Comparison of ENCODE assay signal across 16 cellular contexts in the genomic region with DNA sequence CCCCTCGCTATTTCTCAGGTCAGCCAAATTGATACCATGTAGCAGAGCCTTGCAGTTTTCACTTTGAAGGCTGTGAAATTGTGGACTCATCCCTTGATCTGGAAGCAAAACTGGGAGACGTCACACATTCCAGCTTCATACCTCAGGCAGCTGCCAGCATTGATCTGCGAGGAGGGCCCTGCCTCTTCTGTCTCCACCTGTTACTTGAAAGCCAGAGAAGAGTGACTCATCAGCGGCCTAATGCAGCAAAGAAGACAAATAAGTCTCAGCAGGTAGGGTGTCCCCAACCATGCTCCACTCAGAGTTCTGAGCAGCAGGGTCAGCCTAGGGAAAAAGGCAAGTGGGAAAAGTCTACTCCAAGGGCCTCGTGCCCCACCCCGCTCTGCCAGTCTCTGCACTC.
DNase-seq lines count a peak whose midpoint lies in the region; ATAC-seq, FAIRE-seq and TF ChIP-seq lines count a peak whose summit lies in the region.
"Had no signal": no experiment of that assay in that cellular context is flagged by ENCODE, and none has a peak within 500 bp of the region (broad histone marks: within the 10 kb centered on the region; RNA-seq: fewer than 3 reads in every experiment).

No MANE protein-coding gene starts in this region.

- intact Hi-C loops in left cardiac atrium (cut with DNase I): no loop called here
- intact Hi-C loops in left ventricle myocardium inferior (cut with micrococcal nuclease): no loop called here
- intact Hi-C loops in mammary epithelial cell (cut with micrococcal nuclease): no loop called here
- intact Hi-C loops in left colon (cut with DNase I, micrococcal nuclease): no loop called here

- no peak overlapping the region for H2AFZ ChIP-seq in mammary epithelial cell (ENCODE audit: low read depth, low read length)

- no peak overlapping the region for H3K4me3 ChIP-seq in left ventricle myocardium inferior
- H3K4me3 ChIP-seq in mammary epithelial cell (replicated peaks in 1 of 3; ENCODE audit: insufficient read depth in 1 of 3, low read depth in 2 of 3, low read length in 3 of 3): no peak overlapping the region
- H3K4me3 ChIP-seq: cardiac muscle cell, thoracic aorta had no signal

- BruUV-seq in mammary epithelial cell (replicated peaks; lab: Mats Ljungman, UMichigan): no TSS peak

- no peak overlapping the region for H3K4me2 ChIP-seq in mammary epithelial cell (ENCODE audit: insufficient read depth, low read depth, low read length)

- CTCF ChIA-PET in mammary epithelial cell (lab: Charles Lee; ENCODE audit: low non-redundant PET): no interaction called here

- in situ Hi-C loops in mammary epithelial cell (cut with MboI; ENCODE audit: low sequenced_read_pairs in 2 of 2): no loop called here

- H4K20me1 ChIP-seq in mammary epithelial cell (ENCODE audit: insufficient read depth, low read length): no peaks in the 10 kb centered on the region

- H3K27ac ChIP-seq in left ventricle myocardium inferior (replicated peaks) (no peak overlapping the region), mammary epithelial cell (ENCODE audit: insufficient read depth, low read depth, low read length) (no peak overlapping the region)
- H3K27ac ChIP-seq: cardiac muscle cell, thoracic aorta had no signal

- H3K9me3 ChIP-seq in left ventricle myocardium inferior (replicated peaks) (no peaks in the 10 kb centered on the region), mammary epithelial cell (replicated peaks; ENCODE audit: insufficient read depth, low read length) (no peaks in the 10 kb centered on the region)
- H3K9me3 ChIP-seq: thoracic aorta had no signal

- H3K27me3 ChIP-seq in left ventricle myocardium inferior (ENCODE audit: low read depth) (no peaks in the 10 kb centered on the region), mammary epithelial cell (ENCODE audit: insufficient read depth, low read length) (no peaks in the 10 kb centered on the region)
- H3K27me3 ChIP-seq: cardiac muscle cell had no signal

- H3K79me2 ChIP-seq in mammary epithelial cell (ENCODE audit: insufficient read depth, low read length): no peaks in the 10 kb centered on the region

- FAIRE-seq in urothelium cell line (lab: Jason Lieb, UNC): no peak
- no peak for FAIRE-seq in D721Med (lab: Jason Lieb, UNC)
- FAIRE-seq: endometrium had no signal

- ATAC-seq in left cardiac atrium (peak; percentile 29 to 81), left colon (peak; percentile 53), HG03039 (IDR thresholded peaks at IDR 0.05; ENCODE audit: unreplicated experiment) (no peak)

- H3K9ac ChIP-seq in mammary epithelial cell (ENCODE audit: insufficient read depth, low read length): no peak overlapping the region

- dilution Hi-C loops in mammary epithelial cell (cut with HindIII; ENCODE audit: low sequenced_read_pairs): no loop called here

- DNase-seq in left cardiac atrium (no peak), left ventricle myocardium inferior (no peak), mammary epithelial cell (peak; percentile 75), left colon (peak in 1 of 2 donors; percentile 44), urothelium cell line (ENCODE audit: low spot score) (peak; percentile 87), D721Med (ENCODE audit: insufficient read length, low spot score) (no peak), hepatic stellate cell (ENCODE audit: low spot score) (no peak)
- DNase-seq: activated naive CD4-positive, alpha-beta T cell treated with anti-CD3 and anti-CD28 coated beads for 36 hours; glutamatergic neuron; NCI-H1092 treated with DMSO at 0.1 percent for 48 hours; nucleus accumbens; SIG-M5 had no signal

- H3K36me3 ChIP-seq in left ventricle myocardium inferior (no peaks in the 10 kb centered on the region), mammary epithelial cell (ENCODE audit: insufficient read depth, low read length) (no peaks in the 10 kb centered on the region)
- H3K36me3 ChIP-seq: cardiac muscle cell, thoracic aorta had no signal

- TF ChIP-seq CTCF in left ventricle myocardium inferior (IDR thresholded peaks at IDR 0.05; ENCODE audit: borderline replicate concordance) (no peak), mammary epithelial cell (conservative IDR thresholded peaks at IDR 0.05 in 1 of 2, IDR thresholded peaks at IDR 0.05 in 1 of 2; ENCODE audit: extremely low read depth in 1 of 2, insufficient read depth in 1 of 2, low read depth in 1 of 2, low read length in 2 of 2) (no peak), D721Med (IDR thresholded peaks at IDR 0.05; ENCODE audit: insufficient read depth, missing control alignments) (no peak)

- H3K4me1 ChIP-seq in left ventricle myocardium inferior: peaks cover 11% of the 10 kb centered on the region
- peaks cover 17% of the 10 kb centered on the region for H3K4me1 ChIP-seq in mammary epithelial cell (ENCODE audit: insufficient read depth, low read length)

- WGBS in mammary epithelial cell (ENCODE audit: low coverage, missing lambda C conversion rate): 54% methylated on average over 5 of the region's 6 CpGs

Comparison
In these comparisons a context has a peak if more than half of its experiments do, and no peak if none do; other contexts are left out.
1. DNase-seq: peak in mammary epithelial cell (single experiment) and urothelium cell line (single experiment); none in left cardiac atrium (single experiment), left ventricle myocardium inferior (single experiment), D721Med (single experiment) and hepatic stellate cell (single experiment).